8 cellular contexts compared by ENCODE assay signal in genomic region chr4:153318696-153319320, GRCh38. TPM values are rescaled to one million over a fixed set of nuclear protein-coding genes. Genes with fewer than 3 reads are reported as not detected.
DNase-seq lines count a peak whose midpoint lies in the region; ATAC-seq lines count a peak whose summit lies in the region.

No MANE protein-coding gene starts in this region.

- no peak overlapping the region for H3K4me3 ChIP-seq in CD4-positive, alpha-beta memory T cell (ENCODE audit: low read length in 2 of 2)
- H3K4me3 ChIP-seq in naive thymus-derived CD4-positive, alpha-beta T cell (ENCODE audit: low read length), result no peak overlapping the region

- no peak overlapping the region for H3K4me3 Mint-ChIP-seq in CD4-positive, alpha-beta memory T cell
- no peak overlapping the region for H3K4me3 Mint-ChIP-seq in naive thymus-derived CD4-positive, alpha-beta T cell

- DNase-seq in CD4-positive, alpha-beta memory T cell, result peak in 4 of 5 donors; percentile 36 to 49 (median 40)
- DNase-seq in LHCN-M2 (ENCODE audit: low read depth), result peak; percentile 48
- DNase-seq in SKM-1 (lab: John Stamatoyannopoulos, UW; ENCODE audit: unreplicated experiment), result peak; percentile 19
- peak; percentile 45 for DNase-seq in epidermal melanocyte (ENCODE audit: insufficient read length, low spot score)
- peak in 6 of 9 donors; percentile 11 to 56 (median 44) for DNase-seq in naive thymus-derived CD4-positive, alpha-beta T cell
- DNase-seq in ureter (ENCODE audit: low spot score), result no peak

- intact Hi-C loops in CD4-positive, alpha-beta memory T cell (cut with micrococcal nuclease), result loop anchor here (1.0 to 10.0 kb wide), 3 partner anchors 176 to 474 kb away; no protein-coding TSS in a partner anchor
- intact Hi-C loops in naive thymus-derived CD4-positive, alpha-beta T cell (cut with micrococcal nuclease), result loop anchor here (1.0 to 5.0 kb wide), 7 partner anchors 72 to 473 kb away; no protein-coding TSS in a partner anchor

- H3K4me1 Mint-ChIP-seq in CD4-positive, alpha-beta memory T cell, result peaks cover 0 to 2% (median 0%) of the 10 kb centered on the region in 4 donors
- H3K4me1 Mint-ChIP-seq in naive thymus-derived CD4-positive, alpha-beta T cell, result no peaks in the 10 kb centered on the region

- H3K27ac Mint-ChIP-seq in CD4-positive, alpha-beta memory T cell, result no peak overlapping the region
- H3K27ac Mint-ChIP-seq in naive thymus-derived CD4-positive, alpha-beta T cell, result no peak overlapping the region

- no peaks in the 10 kb centered on the region for H3K27me3 ChIP-seq in CD4-positive, alpha-beta memory T cell (ENCODE audit: insufficient read depth, low read length)
- no peaks in the 10 kb centered on the region for H3K27me3 ChIP-seq in naive thymus-derived CD4-positive, alpha-beta T cell (ENCODE audit: control insufficient read depth in 2 of 2, insufficient read depth in 2 of 2, low read length in 2 of 2)

- H3K36me3 ChIP-seq in CD4-positive, alpha-beta memory T cell (ENCODE audit: insufficient read depth, low read length), result no peaks in the 10 kb centered on the region
- no peaks in the 10 kb centered on the region for H3K36me3 ChIP-seq in naive thymus-derived CD4-positive, alpha-beta T cell (ENCODE audit: control insufficient read depth in 2 of 3, insufficient read depth in 3 of 3, low read length in 3 of 3)

- H3K9me3 ChIP-seq in CD4-positive, alpha-beta memory T cell (ENCODE audit: control insufficient read depth in 1 of 2, low read length in 2 of 2), result no peaks in the 10 kb centered on the region
- H3K9me3 ChIP-seq in naive thymus-derived CD4-positive, alpha-beta T cell (ENCODE audit: control insufficient read depth in 2 of 3, low read length in 3 of 3), result no peaks in the 10 kb centered on the region

- no peaks in the 10 kb centered on the region for H3K9me3 Mint-ChIP-seq in CD4-positive, alpha-beta memory T cell
- H3K9me3 Mint-ChIP-seq in naive thymus-derived CD4-positive, alpha-beta T cell, result no peaks in the 10 kb centered on the region

- no peaks in the 10 kb centered on the region for H3K4me1 ChIP-seq in CD4-positive, alpha-beta memory T cell (ENCODE audit: insufficient read depth, low read length)
- no peaks in the 10 kb centered on the region for H3K4me1 ChIP-seq in naive thymus-derived CD4-positive, alpha-beta T cell (ENCODE audit: control insufficient read depth in 2 of 2, insufficient read depth in 2 of 2, low read length in 2 of 2)

- peak; percentile 77 for ATAC-seq in GM18519 (IDR thresholded peaks at IDR 0.05; ENCODE audit: low FRiP score, unreplicated experiment)
- peak; percentile 54 for ATAC-seq in naive thymus-derived CD4-positive, alpha-beta T cell
- ATAC-seq in GM19324 (IDR thresholded peaks at IDR 0.05; ENCODE audit: low FRiP score, unreplicated experiment), result no peak

- CTCF ChIA-PET in CD4-positive, alpha-beta memory T cell (lab: Charles Lee; ENCODE audit: partially characterized antibody), result interaction anchor here (1.1 to 3.7 kb wide), 7 partner anchors 14 to 235 kb away, joined by 3 to 32 read pairs (median 5); no protein-coding TSS in a partner anchor
- CTCF ChIA-PET in naive thymus-derived CD4-positive, alpha-beta T cell (lab: Charles Lee), result interaction anchor here (0.7 to 3.8 kb wide), 8 partner anchors 24 to 325 kb away, joined by 3 to 18 read pairs (median 4); partner anchors contain the start of gene MND1

- H3K27ac ChIP-seq in CD4-positive, alpha-beta memory T cell (ENCODE audit: low read depth, low read length), result no peak overlapping the region
- H3K27ac ChIP-seq in naive thymus-derived CD4-positive, alpha-beta T cell (ENCODE audit: low read depth, low read length), result no peak overlapping the region

- peaks cover 6 to 14% of the 10 kb centered on the region in 2 donors for H3K36me3 Mint-ChIP-seq in CD4-positive, alpha-beta memory T cell
- H3K36me3 Mint-ChIP-seq in naive thymus-derived CD4-positive, alpha-beta T cell, result peaks cover 0 to 4% (median 0%) of the 10 kb centered on the region in 5 donors

- POLR2A ChIA-PET in CD4-positive, alpha-beta memory T cell (lab: Charles Lee; ENCODE audit: partially characterized antibody), result no interaction called here
- POLR2A ChIA-PET in naive thymus-derived CD4-positive, alpha-beta T cell (lab: Charles Lee), result no interaction called here

- H3K27me3 Mint-ChIP-seq in CD4-positive, alpha-beta memory T cell, result peaks cover 0 to 1% of the 10 kb centered on the region in 2 donors
- no peaks in the 10 kb centered on the region for H3K27me3 Mint-ChIP-seq in naive thymus-derived CD4-positive, alpha-beta T cell

RNA-seq across cellular contexts. Expression of gene MND1, which starts 25.7 kb away (rescaled TPM):
- not detected for total RNA-seq in CD4-positive, alpha-beta memory T cell
- under 1 TPM in 1 of 2 donors, not detected in 1; 0.34 TPM for polyA plus RNA-seq in CD4-positive, alpha-beta memory T cell
- total RNA-seq in LHCN-M2 (2014; rRNA removed) (15.8 and 20.5 TPM in 2 replicates), ureter (not detected)
- 4.8 TPM for polyA plus RNA-seq in LHCN-M2 (2012)
- 10 to 100 TPM in 1 of 5 experiments, not detected in 4; 13.5 TPM for total RNA-seq in naive thymus-derived CD4-positive, alpha-beta T cell
- under 1 TPM in 1 of 2 donors, not detected in 1; 0.75 TPM for polyA plus RNA-seq in naive thymus-derived CD4-positive, alpha-beta T cell
